In genomic region chr11:107970049-107970448, GRCh38 we compare ENCODE assay signal across 23 cellular contexts. TPM values are rescaled to one million over a fixed set of nuclear protein-coding genes. Genes with fewer than 3 reads are reported as not detected.
"Had no signal": no experiment of that assay in that cellular context is flagged by ENCODE, and none has a peak within 500 bp of the region (broad histone marks: within the 10 kb centered on the region; RNA-seq: fewer than 3 reads in every experiment).

No MANE protein-coding gene starts in this region.

- H3K4me1 ChIP-seq: SJSA1 had no signal

- H3K27ac Mint-ChIP-seq: IgD-negative memory B cell had no signal

- H3K9me3 Mint-ChIP-seq: IgD-negative memory B cell had no signal

- H3K36me3 ChIP-seq: SJSA1 had no signal

- DNase-seq: KBM-7, MV-4-11, NCI-H1092, NCI-H1105 treated with DMSO at 0.1 percent for 48 hours, NCI-H1417 treated with DMSO at 0.1 percent for 48 hours, NCI-H187, NCI-H2029, NCI-H2081 treated with DMSO at 0.1 percent for 48 hours, NCI-H2171, NCI-H226, NCI-H446, NCI-H510A, NCI-H524 treated with DMSO at 0.1 percent for 48 hours, NCI-H748 treated with DMSO at 0.1 percent for 48 hours, Right ventricle myocardium superior, RPMI8226, SIG-M5 had no signal

- H3K4me3 ChIP-seq: SJSA1, SK-N-MC had no signal

- H3K27me3 Mint-ChIP-seq: IgD-negative memory B cell had no signal

- H3K27ac ChIP-seq: HL-60, SJSA1, SK-N-MC had no signal

- H3K27me3 ChIP-seq: SJSA1 had no signal

- H3K4me3 Mint-ChIP-seq: IgD-negative memory B cell had no signal

RNA-seq across cellular contexts. Expression of gene RAB39A, which starts 41.8 kb away (rescaled TPM):
- total RNA-seq: LHCN-M2, MCF 10A, SJSA1 had no signal
